18 cellular contexts compared by ENCODE assay signal in genomic region chrX:43661521-43662240, GRCh38. TPM values are rescaled to one million over a fixed set of nuclear protein-coding genes. Genes with fewer than 3 reads are reported as not detected.
A peak's percentile ranks its signal among the peaks of the same experiment; 100 is the strongest.
DNase-seq lines count a peak whose midpoint lies in the region; ATAC-seq, FAIRE-seq and TF ChIP-seq lines count a peak whose summit lies in the region.
"Had no signal": no experiment of that assay in that cellular context is flagged by ENCODE, and none has a peak within 500 bp of the region (broad histone marks: within the 10 kb centered on the region; RNA-seq: fewer than 3 reads in every experiment).

No MANE protein-coding gene starts in this region.

- H3K36me3 Mint-ChIP-seq in astrocyte (ENCODE audit: low read depth, unreplicated experiment), result no peaks in the 10 kb centered on the region
- H3K36me3 Mint-ChIP-seq in immature natural killer cell, result no peaks in the 10 kb centered on the region
- H3K36me3 Mint-ChIP-seq: CD4-positive, CD25-positive, alpha-beta regulatory T cell; WTC11 had no signal

- no peak overlapping the region for H2BK15ac ChIP-seq in mesenchymal stem cell (ENCODE audit: low read depth, poor library complexity, severe bottlenecking)

- H3K27me3 Mint-ChIP-seq in astrocyte (ENCODE audit: low read depth, unreplicated experiment), result no peaks in the 10 kb centered on the region
- H3K27me3 Mint-ChIP-seq in immature natural killer cell (ENCODE audit: low read depth in 3 of 3), result peaks cover 2 to 3% (median 2%) of the 10 kb centered on the region in 3 donors

- no peaks in the 10 kb centered on the region for H3K79me2 ChIP-seq in astrocyte (ENCODE audit: insufficient read depth, low read length)

- no peaks in the 10 kb centered on the region for H3K4me1 ChIP-seq in astrocyte (ENCODE audit: insufficient read depth, low read length)
- H3K4me1 ChIP-seq in mesenchymal stem cell (ENCODE audit: control insufficient read depth, insufficient read depth, low read depth, low read length), result no peaks in the 10 kb centered on the region
- no peaks in the 10 kb centered on the region for H3K4me1 ChIP-seq in upper lobe of right lung

- H2BK120ac ChIP-seq in mesenchymal stem cell (ENCODE audit: low read depth, low read length), result no peak overlapping the region

- no peaks in the 10 kb centered on the region for H3K4me1 Mint-ChIP-seq in astrocyte (ENCODE audit: low read depth, unreplicated experiment)
- H3K4me1 Mint-ChIP-seq in immature natural killer cell, result no peaks in the 10 kb centered on the region
- H3K4me1 Mint-ChIP-seq: WTC11 had no signal

- no peaks in the 10 kb centered on the region for H3K9me3 Mint-ChIP-seq in astrocyte (ENCODE audit: unreplicated experiment)
- no peaks in the 10 kb centered on the region for H3K9me3 Mint-ChIP-seq in immature natural killer cell
- H3K9me3 Mint-ChIP-seq: WTC11 had no signal

- 100% methylated on average over 1 of the region's 4 CpGs for WGBS in mesenchymal stem cell

- H3K27ac Mint-ChIP-seq in astrocyte (ENCODE audit: unreplicated experiment), result no peak overlapping the region
- no peak overlapping the region for H3K27ac Mint-ChIP-seq in immature natural killer cell
- H3K27ac Mint-ChIP-seq: CD4-positive, CD25-positive, alpha-beta regulatory T cell; WTC11 had no signal

- no peak overlapping the region for H2BK5ac ChIP-seq in mesenchymal stem cell (ENCODE audit: low read depth, low read length, poor library complexity, severe bottlenecking)

- H3K27ac ChIP-seq in astrocyte (ENCODE audit: low read depth, low read length), result no peak overlapping the region
- no peak overlapping the region for H3K27ac ChIP-seq in mesenchymal stem cell (ENCODE audit: low read length, poor library complexity, severe bottlenecking)
- H3K27ac ChIP-seq in upper lobe of right lung, result peak overlapping the region; percentile 6

- no peak overlapping the region for H4K8ac ChIP-seq in mesenchymal stem cell (ENCODE audit: low read length)

- H3K4me3 Mint-ChIP-seq in astrocyte (ENCODE audit: unreplicated experiment), result no peak overlapping the region
- H3K4me3 Mint-ChIP-seq in immature natural killer cell, result no peak overlapping the region
- H3K4me3 Mint-ChIP-seq: CD4-positive, CD25-positive, alpha-beta regulatory T cell; WTC11 had no signal

- H2BK12ac ChIP-seq in mesenchymal stem cell (ENCODE audit: low read length in 2 of 2), result no peak overlapping the region

- peak; percentile 53 for ATAC-seq in upper lobe of right lung
- ATAC-seq: GM12878, HCT116, WTC11 had no signal

- H3K9ac ChIP-seq in astrocyte (ENCODE audit: low read length) (no peak overlapping the region), mesenchymal stem cell (ENCODE audit: low read length) (no peak overlapping the region)

- H3K4ac ChIP-seq in mesenchymal stem cell (ENCODE audit: low read depth in 1 of 2, low read length in 2 of 2), result no peak overlapping the region

- no peak for TF ChIP-seq CTCF in astrocyte (IDR thresholded peaks at IDR 0.05; ENCODE audit: insufficient read depth, low read depth, low read length)
- no peak for TF ChIP-seq CTCF in fibroblast of mammary gland (conservative IDR thresholded peaks at IDR 0.05; ENCODE audit: control insufficient read depth, insufficient read depth, low read depth, low read length)
- no peak for TF ChIP-seq CTCF in upper lobe of right lung (IDR thresholded peaks at IDR 0.05)

- no peaks in the 10 kb centered on the region for H3K79me1 ChIP-seq in mesenchymal stem cell (replicated peaks; ENCODE audit: low read length, poor library complexity, severe bottlenecking)

- DNase-seq in astrocyte (ENCODE audit: low read depth) (peak; percentile 55), fibroblast of mammary gland (ENCODE audit: low read depth) (peak; percentile 49), mesenchymal stem cell (peak; percentile 16), upper lobe of right lung (no peak), immature natural killer cell (no peak), RPMI8226 (no peak)
- no peak for DNase-seq in stimulated activated CD4-positive, alpha-beta T cell treated with anti-CD3 and anti-CD28 coated beads, Interleukin-2, amount 100 ng/mL, for 24 hours
- DNase-seq: caudate nucleus; CD4-positive, CD25-positive, alpha-beta regulatory T cell; EL; NCI-H446; nucleus accumbens; stimulated activated CD4-positive, alpha-beta T cell treated with anti-CD3 and anti-CD28 coated beads, Interleukin-12 subunit alpha, Interleukin-12 subunit beta, amount 100 ng/mL, for 4 hours; substantia nigra had no signal

- no peak overlapping the region for H2AK5ac ChIP-seq in mesenchymal stem cell (ENCODE audit: low read length, severe bottlenecking)

- no peak overlapping the region for H3K18ac ChIP-seq in mesenchymal stem cell (ENCODE audit: low read depth in 1 of 2, low read length in 2 of 2)

- no peak overlapping the region for H4K91ac ChIP-seq in mesenchymal stem cell (ENCODE audit: low read length)

- H2AFZ ChIP-seq in astrocyte (ENCODE audit: low read depth, low read length) (no peak overlapping the region), mesenchymal stem cell (ENCODE audit: low read depth, low read length) (no peak overlapping the region)

- H3K14ac ChIP-seq in mesenchymal stem cell (ENCODE audit: low read length in 2 of 2), result no peak overlapping the region

- FAIRE-seq in astrocyte (lab: Jason Lieb, UNC), result peak; percentile 86
- FAIRE-seq: GM12878 had no signal

- H3K4me2 ChIP-seq in astrocyte (ENCODE audit: low read length) (no peak overlapping the region), mesenchymal stem cell (ENCODE audit: low read length, poor library complexity, severe bottlenecking) (no peak overlapping the region)

- no peak overlapping the region for H3K23ac ChIP-seq in mesenchymal stem cell (ENCODE audit: low read length in 2 of 2)

- intact Hi-C loops in upper lobe of right lung (cut with DNase I), result no loop called here

- H3K4me3 ChIP-seq in astrocyte (ENCODE audit: insufficient read depth, low read depth, low read length) (no peak overlapping the region), fibroblast of mammary gland (ENCODE audit: control insufficient read depth, low read depth, low read length) (no peak overlapping the region), mesenchymal stem cell (ENCODE audit: insufficient read depth in 1 of 2, low read depth in 1 of 2, low read length in 2 of 2) (no peak overlapping the region), upper lobe of right lung (peak overlapping the region; percentile 65)
- H3K4me3 ChIP-seq: GM12878 had no signal

- H3K9me3 ChIP-seq in astrocyte (ENCODE audit: insufficient read depth, low read depth, low read length) (no peaks in the 10 kb centered on the region), mesenchymal stem cell (ENCODE audit: control insufficient read depth, low read length) (no peaks in the 10 kb centered on the region), upper lobe of right lung (no peaks in the 10 kb centered on the region)

- no peaks in the 10 kb centered on the region for H3K36me3 ChIP-seq in astrocyte (ENCODE audit: insufficient read depth, low read length)
- H3K36me3 ChIP-seq in mesenchymal stem cell (ENCODE audit: control insufficient read depth in 1 of 2, insufficient read depth in 2 of 2, low read depth in 1 of 2, low read length in 2 of 2), result no peaks in the 10 kb centered on the region
- H3K36me3 ChIP-seq in upper lobe of right lung, result no peaks in the 10 kb centered on the region

- no peaks in the 10 kb centered on the region for H4K20me1 ChIP-seq in astrocyte (ENCODE audit: insufficient read depth, low read length)

- H3K27me3 ChIP-seq in astrocyte (ENCODE audit: insufficient read depth, low read length) (no peaks in the 10 kb centered on the region), mesenchymal stem cell (ENCODE audit: control insufficient read depth in 1 of 2, insufficient read depth in 1 of 2, low read length in 2 of 2) (peaks cover 0 to 3% of the 10 kb centered on the region in 2 experiments), upper lobe of right lung (no peaks in the 10 kb centered on the region)

RNA-seq across cellular contexts. Expression of gene MAOA, which starts 5.6 kb away (rescaled TPM):
- 1.8 and 2.5 TPM in 2 replicates for total RNA-seq in astrocyte
- 22.5 TPM for polyA plus RNA-seq in mesenchymal stem cell (2013, experiment 1 of 2)
- 24.1 TPM for polyA plus RNA-seq in mesenchymal stem cell (2013, experiment 2 of 2)
- 176 TPM for total RNA-seq in upper lobe of right lung
- not detected for polyA plus RNA-seq in immature natural killer cell
- total RNA-seq: CD4-positive, CD25-positive, alpha-beta regulatory T cell; OCI-LY7 had no signal

Comparison
In these comparisons a context has a peak if more than half of its experiments do, and no peak if none do; other contexts are left out.
1. DNase-seq: peak in astrocyte (single experiment), fibroblast of mammary gland (single experiment) and mesenchymal stem cell (single experiment); none in upper lobe of right lung (single experiment), immature natural killer cell (0 of 3), stimulated activated CD4-positive, alpha-beta T cell treated with anti-CD3 and anti-CD28 coated beads, Interleukin-2, amount 100 ng/mL, for 24 hours (0 of 2) and RPMI8226 (single experiment).
2. RNA of gene MAOA, which starts 5.6 kb away (total RNA-seq): 176 TPM in upper lobe of right lung (single experiment); 1.8 to 2.5 TPM in astrocyte; every median in the first group is over 10 times any median in the second.